ENCODE assay signal across 20 cellular contexts in the genomic region with DNA sequence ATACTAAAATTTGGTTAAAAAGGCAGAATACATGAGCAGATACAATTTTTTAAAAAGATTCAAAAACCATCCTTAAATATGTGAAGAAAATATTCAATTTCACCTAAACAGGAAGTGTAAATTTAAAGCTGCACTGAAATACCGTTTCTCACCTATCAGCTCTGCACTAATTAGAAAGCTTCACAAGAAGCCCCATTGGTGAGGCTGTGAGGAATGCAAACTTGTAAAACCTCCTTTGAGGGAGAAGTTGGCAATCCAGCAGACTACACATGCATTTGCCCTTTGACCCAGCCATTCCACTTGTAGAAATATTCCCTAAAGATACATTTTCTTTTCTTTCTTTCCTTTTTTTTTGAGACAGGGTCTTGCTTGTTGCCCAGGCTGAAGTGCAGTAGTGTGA.
"Had no signal": no experiment of that assay in that cellular context is flagged by ENCODE, and none has a peak within 500 bp of the region (broad histone marks: within the 10 kb centered on the region; RNA-seq: fewer than 3 reads in every experiment).

No MANE protein-coding gene starts in this region.

- H3K9me3 ChIP-seq: heart right ventricle, lower lobe of right lung, pancreas, psoas muscle, right atrium auricular region had no signal

- H3K27ac ChIP-seq: epithelial cell of prostate, heart right ventricle, lower lobe of right lung, pancreas, psoas muscle, right atrium auricular region, WERI-Rb-1 had no signal

- H3K4me3 ChIP-seq: heart right ventricle, lower lobe of right lung, pancreas, psoas muscle, right atrium auricular region had no signal

- H3K9me3 Mint-ChIP-seq: natural killer cell had no signal

- H3K27ac Mint-ChIP-seq: activated naive CD4-positive, alpha-beta T cell treated with anti-CD3 and anti-CD28 coated beads for 36 hours had no signal

- H3K4me1 ChIP-seq: lower lobe of right lung, pancreas, psoas muscle, right atrium auricular region had no signal

- ATAC-seq: activated T-cell treated with anti-CD3 and anti-CD28 coated beads, Interleukin-2, amount 50 U/mL, for 4 hours; heart right ventricle; left lobe of liver; lower lobe of right lung; pancreas; psoas muscle; stimulated activated naive CD8-positive, alpha-beta T cell treated with anti-CD3 and anti-CD28 coated beads, Interleukin-15, Interleukin-2, amounts not matched to agents 100 U/mL and 50 U/mL, for 24 hours had no signal

- DNase-seq: activated CD4-positive, alpha-beta T cell treated with anti-CD3 and anti-CD28 coated beads, Interleukin-2, amount 50 U/mL, for 48 hours; activated CD4-positive, CD25-positive, alpha-beta regulatory T cell treated with anti-CD3 and anti-CD28 coated beads, Interleukin-2, amount 50 U/mL, for 72 hours; activated CD8-positive, alpha-beta memory T cell treated with anti-CD3 and anti-CD28 coated beads, Interleukin-2, amount 50 U/mL, for 48 hours; activated naive CD4-positive, alpha-beta T cell treated with anti-CD3 and anti-CD28 coated beads for 36 hours; activated T-cell treated with anti-CD3 and anti-CD28 coated beads, Interleukin-2, amount 50 U/mL, for 4 hours; amygdala; cortex of kidney; foreskin fibroblast; heart right ventricle; kidney; lower lobe of right lung; natural killer cell; pancreas; psoas muscle; stimulated activated CD4-positive, alpha-beta T cell treated with anti-CD3 and anti-CD28 coated beads, Interleukin-4, amount 100 ng/mL, for 24 hours; stimulated activated naive CD8-positive, alpha-beta T cell treated with anti-CD3 and anti-CD28 coated beads, Interleukin-15, Interleukin-2, amounts not matched to agents 100 U/mL and 50 U/mL, for 24 hours; WERI-Rb-1 had no signal

- H3K36me3 Mint-ChIP-seq: natural killer cell had no signal

- H3K4me3 Mint-ChIP-seq: activated naive CD4-positive, alpha-beta T cell treated with anti-CD3 and anti-CD28 coated beads for 36 hours; activated T-cell treated with anti-CD3 and anti-CD28 coated beads, Interleukin-2, amount 50 U/mL, for 4 hours; natural killer cell had no signal

- H3K36me3 ChIP-seq: heart right ventricle, lower lobe of right lung, pancreas, right atrium auricular region had no signal

- H3K27me3 ChIP-seq: heart right ventricle, pancreas, right atrium auricular region had no signal
